In the genomic region with DNA sequence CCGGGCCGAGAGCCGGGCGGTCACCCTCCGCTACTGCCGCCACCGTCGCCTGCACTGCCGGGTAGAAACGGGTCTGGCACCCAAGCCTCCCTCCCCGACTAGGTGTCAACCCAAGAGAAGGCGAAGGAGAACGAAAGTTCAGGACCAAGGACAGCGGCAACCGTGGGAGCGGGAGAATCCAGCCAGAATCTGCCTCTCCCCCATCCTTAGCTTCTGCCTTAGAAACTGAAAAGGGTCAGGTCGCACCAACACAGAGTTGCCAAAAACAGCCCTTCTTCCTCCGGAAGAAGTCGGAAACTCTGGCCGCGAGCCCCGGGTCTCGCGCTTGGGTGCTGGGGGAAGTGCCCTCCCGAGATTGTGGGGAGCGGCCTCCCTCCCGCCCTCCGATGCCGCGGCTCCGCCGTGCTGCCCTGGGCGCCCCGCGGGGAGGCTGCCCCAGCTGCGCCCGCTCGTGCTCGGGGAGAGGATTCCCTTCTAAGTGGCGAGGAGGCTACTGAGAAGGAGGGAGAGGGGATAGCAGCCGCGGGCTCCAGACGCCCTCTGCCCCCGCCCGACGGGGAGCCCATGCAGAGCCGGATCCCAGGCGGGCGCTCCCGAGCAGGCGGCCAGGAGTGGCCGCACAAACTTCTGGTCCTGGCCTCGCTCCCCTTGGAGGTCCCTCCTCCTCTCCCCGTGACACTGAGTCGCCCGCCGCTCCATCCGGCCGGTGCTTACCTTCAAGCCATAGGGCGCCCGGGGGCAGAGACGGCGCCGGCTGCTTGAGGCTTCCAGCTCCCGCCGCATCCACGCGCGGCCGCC, we compare ENCODE assay signal across 9 cellular contexts. TPM values are rescaled to one million over a fixed set of nuclear protein-coding genes. Genes with fewer than 3 reads are reported as not detected.
DNase-seq lines count a peak whose midpoint lies in the region; ATAC-seq, FAIRE-seq and TF ChIP-seq lines count a peak whose summit lies in the region.
"Had no signal": no experiment of that assay in that cellular context is flagged by ENCODE, and none has a peak within 500 bp of the region (broad histone marks: within the 10 kb centered on the region; RNA-seq: fewer than 3 reads in every experiment).

No MANE protein-coding gene starts in this region.

- no peak for TF ChIP-seq CTCF in PC-3 (conservative IDR thresholded peaks at IDR 0.05; ENCODE audit: low read depth, low read length)
- TF ChIP-seq CTCF in ovary (IDR thresholded peaks at IDR 0.05): no peak

- no peak overlapping the region for H3K4me3 Mint-ChIP-seq in activated naive CD4-positive, alpha-beta T cell treated with anti-CD3 and anti-CD28 coated beads for 36 hours

- peak overlapping the region; percentile 71 for H3K4me2 ChIP-seq in PC-3 (ENCODE audit: low read length)

- POLR2A ChIA-PET in PC-3 (lab: Charles Lee; ENCODE audit: unreplicated experiment): no interaction called here

- H3K9ac ChIP-seq in PC-3 (ENCODE audit: low read length): no peak overlapping the region

- no TSS peak for BruUV-seq in PC-3 (replicated peaks; lab: Mats Ljungman, UMichigan)

- H3K9me3 ChIP-seq in PC-3 (ENCODE audit: low read length) (no peaks in the 10 kb centered on the region), ovary (no peaks in the 10 kb centered on the region)

- no peak overlapping the region for H3K27ac Mint-ChIP-seq in activated naive CD4-positive, alpha-beta T cell treated with anti-CD3 and anti-CD28 coated beads for 36 hours

- H3K36me3 ChIP-seq in PC-3 (ENCODE audit: low read depth, low read length) (no peaks in the 10 kb centered on the region), ovary (no peaks in the 10 kb centered on the region)

- no peak overlapping the region for H2AFZ ChIP-seq in PC-3 (ENCODE audit: low read length)

- no peaks in the 10 kb centered on the region for H3F3A ChIP-seq in PC-3 (ENCODE audit: low read length, unreplicated experiment)

- WGBS in ovary, 3 donors: 0 to 3% (median 1%) methylated on average over 44 to 70 of the region's 70 CpGs

- TF ChIP-seq POLR2A in ovary (IDR thresholded peaks at IDR 0.05): no peak

- H4K20me1 ChIP-seq in PC-3 (ENCODE audit: low read length): no peaks in the 10 kb centered on the region

- no peaks in the 10 kb centered on the region for H3K79me2 ChIP-seq in PC-3 (ENCODE audit: low read length)

- peaks cover 7% of the 10 kb centered on the region for H3K4me1 Mint-ChIP-seq in activated naive CD4-positive, alpha-beta T cell treated with anti-CD3 and anti-CD28 coated beads for 36 hours (ENCODE audit: low read depth)

- DNase-seq in NCI-H345 (lab: John Stamatoyannopoulos, UW) (peak; percentile 41), NCI-H345 treated with DMSO at 0.1 percent for 48 hours (lab: John Stamatoyannopoulos, UW; ENCODE audit: unreplicated experiment) (no peak), PC-3 (peak; percentile 93), glomerular endothelial cell (ENCODE audit: extremely low read depth, low read depth, low spot score) (peak; percentile 27), ovary (peak; percentile 64 to 89 (median 81)), urothelium cell line (ENCODE audit: low spot score) (peak; percentile 92)
- peak; percentile 76 for DNase-seq in activated naive CD4-positive, alpha-beta T cell treated with anti-CD3 and anti-CD28 coated beads for 36 hours

- peaks cover 79% of the 10 kb centered on the region for H3K27me3 ChIP-seq in PC-3 (ENCODE audit: low read length)
- H3K27me3 ChIP-seq in ovary: no peaks in the 10 kb centered on the region

- no peaks in the 10 kb centered on the region for H3K9me3 Mint-ChIP-seq in activated naive CD4-positive, alpha-beta T cell treated with anti-CD3 and anti-CD28 coated beads for 36 hours

- CTCF ChIA-PET in PC-3 (lab: Charles Lee): no interaction called here
- CTCF ChIA-PET in activated naive CD4-positive, alpha-beta T cell treated with anti-CD3 and anti-CD28 coated beads for 36 hours (lab: Charles Lee): no interaction called here

- ATAC-seq in PC-3: peak; percentile 85
- no peak for ATAC-seq in HG03025 (IDR thresholded peaks at IDR 0.05; ENCODE audit: low FRiP score, unreplicated experiment)

- peak overlapping the region; percentile 27; the same call in 1 of the 2 replicates for H3K4me3 ChIP-seq in PC-3 (ENCODE audit: low read length)
- H3K4me3 ChIP-seq in ovary: no peak overlapping the region

- no peaks in the 10 kb centered on the region for H3K9me2 ChIP-seq in PC-3 (replicated peaks; ENCODE audit: low read length)

- intact Hi-C loops in PC-3 (cut with micrococcal nuclease): no loop called here
- intact Hi-C loops in activated naive CD4-positive, alpha-beta T cell treated with anti-CD3 and anti-CD28 coated beads for 36 hours (cut with micrococcal nuclease): no loop called here
- intact Hi-C loops in ovary (cut with DNase I): no loop called here

- no peaks in the 10 kb centered on the region for H3K36me3 Mint-ChIP-seq in activated naive CD4-positive, alpha-beta T cell treated with anti-CD3 and anti-CD28 coated beads for 36 hours (ENCODE audit: low read depth)

- H3K27ac ChIP-seq in PC-3 (ENCODE audit: low read length) (no peak overlapping the region), ovary (no peak overlapping the region)

- peak; percentile 86 for FAIRE-seq in urothelium cell line (lab: Jason Lieb, UNC)
- FAIRE-seq: G401.6 had no signal

- peaks cover 50% of the 10 kb centered on the region for H3K27me3 Mint-ChIP-seq in activated naive CD4-positive, alpha-beta T cell treated with anti-CD3 and anti-CD28 coated beads for 36 hours (ENCODE audit: low read depth)

- TF ChIP-seq EP300 in ovary (IDR thresholded peaks at IDR 0.05): no peak

- H3K4me1 ChIP-seq in PC-3 (ENCODE audit: insufficient read depth, low read length): peaks cover 4% of the 10 kb centered on the region; the same call in 1 of the 2 replicates
- no peaks in the 10 kb centered on the region for H3K4me1 ChIP-seq in ovary (ENCODE audit: insufficient read depth)

RNA-seq across cellular contexts. Expression of gene DRD2, which starts 0.6 kb away (rescaled TPM):
- not detected in 2 replicates for total RNA-seq in PC-3 (2014; rRNA removed)
- not detected for total RNA-seq in activated naive CD4-positive, alpha-beta T cell treated with anti-CD3 and anti-CD28 coated beads for 36 hours
- total RNA-seq in glomerular endothelial cell: not detected in 2 replicates
- 1 to 10 TPM in 1 of 7 donors, under 1 TPM in 4, not detected in 2; 0.15 to 1.0 (median 0.38) TPM for total RNA-seq in ovary
- under 1 TPM; 0.02 to 0.07 TPM for polyA plus RNA-seq in ovary
